ENCODE assay signal across 12 cellular contexts in genomic region chr2:191638802-191639172, GRCh38. TPM values are rescaled to one million over a fixed set of nuclear protein-coding genes. Genes with fewer than 3 reads are reported as not detected.
A peak's percentile ranks its signal among the peaks of the same experiment; 100 is the strongest.
DNase-seq lines count a peak whose midpoint lies in the region; ATAC-seq, FAIRE-seq and TF ChIP-seq lines count a peak whose summit lies in the region.
"Had no signal": no experiment of that assay in that cellular context is flagged by ENCODE, and none has a peak within 500 bp of the region (broad histone marks: within the 10 kb centered on the region; RNA-seq: fewer than 3 reads in every experiment).

No MANE protein-coding gene starts in this region.

- CTCF ChIA-PET in Caco-2 (lab: Charles Lee), result interaction anchor here (1.2 to 1.8 kb wide), 2 partner anchors 39 to 72 kb away, joined by 7 to 20 read pairs; partner anchors contain the start of gene NABP1
- CTCF ChIA-PET in activated CD8-positive, alpha-beta T cell treated with anti-CD3 and anti-CD28 coated beads, Interleukin-2, amount 10 ng/mL, durations not matched to agents 7 days and 5 days (lab: Charles Lee), result interaction anchor here (0.8 to 5.0 kb wide), 12 partner anchors 10 to 524 kb away, joined by 3 to 37 read pairs (median 4); partner anchors contain the start of gene NABP1

- H3K27me3 Mint-ChIP-seq in Caco-2 (ENCODE audit: insufficient read depth, unreplicated experiment), result no peaks in the 10 kb centered on the region
- H3K27me3 Mint-ChIP-seq in activated CD8-positive, alpha-beta T cell treated with anti-CD3 and anti-CD28 coated beads, Interleukin-2, amount 10 ng/mL, durations not matched to agents 7 days and 5 days (ENCODE audit: low read depth), result no peaks in the 10 kb centered on the region

- no peak overlapping the region for H3K4me3 ChIP-seq in Caco-2 (ENCODE audit: low read depth, low read length)
- H3K4me3 ChIP-seq in GM23248, result no peak overlapping the region
- peak overlapping the region in 1 of 2 donors; percentile 32 for H3K4me3 ChIP-seq in mucosa of rectum (ENCODE audit: low read length in 2 of 2)

- no peak for TF ChIP-seq CTCF in Caco-2 (IDR thresholded peaks at IDR 0.05; ENCODE audit: insufficient read depth in 1 of 2, low read depth in 1 of 2, low read length in 1 of 2, severe bottlenecking in 1 of 2, unreplicated experiment in 1 of 2)

- peaks cover 72% of the 10 kb centered on the region for H3K4me1 ChIP-seq in Caco-2
- peaks cover 48% of the 10 kb centered on the region for H3K4me1 ChIP-seq in GM23248 (ENCODE audit: insufficient read depth)
- H3K4me1 ChIP-seq in mucosa of rectum (ENCODE audit: control insufficient read depth in 2 of 2, insufficient read depth in 2 of 2, low read length in 2 of 2), result peaks cover 20 to 22% of the 10 kb centered on the region in 2 donors

- no peaks in the 10 kb centered on the region for H4K20me1 ChIP-seq in GM23248 (ENCODE audit: insufficient read depth)

- POLR2A ChIA-PET in Caco-2 (lab: Charles Lee), result interaction anchor here (0.7 to 3.4 kb wide), 6 partner anchors 14 to 73 kb away, joined by 3 to 74 read pairs (median 6); partner anchors contain the start of gene NABP1
- POLR2A ChIA-PET in activated CD8-positive, alpha-beta T cell treated with anti-CD3 and anti-CD28 coated beads, Interleukin-2, amount 10 ng/mL, durations not matched to agents 7 days and 5 days (lab: Charles Lee), result interaction anchor here (1.0 to 4.7 kb wide), 5 partner anchors 17 to 625 kb away, joined by 3 to 164 read pairs (median 6); partner anchors contain the start of gene NABP1

- no peak overlapping the region for H3K27ac ChIP-seq in GM23248
- peak overlapping the region; percentile 45 to 49 for H3K27ac ChIP-seq in mucosa of rectum (ENCODE audit: low read depth in 2 of 2, low read length in 2 of 2)

- intact Hi-C loops in Caco-2 (cut with micrococcal nuclease; ENCODE audit: unreplicated experiment), result loop anchor here (1.0 kb wide), 4 partner anchors 23 to 56 kb away; partner anchors contain the start of gene NABP1

- peaks cover 68% of the 10 kb centered on the region for H3K4me1 Mint-ChIP-seq in Caco-2 (ENCODE audit: low read depth, unreplicated experiment)
- H3K4me1 Mint-ChIP-seq in activated CD8-positive, alpha-beta T cell treated with anti-CD3 and anti-CD28 coated beads, Interleukin-2, amount 10 ng/mL, durations not matched to agents 7 days and 5 days (ENCODE audit: low read depth), result peaks cover 60% of the 10 kb centered on the region

- DNase-seq in Caco-2 (no peak), GM23248 (no peak), HTR-8/SVneo (ENCODE audit: insufficient read length, low spot score) (no peak), dermis blood vessel endothelial cell (no peak), Ammon's horn (ENCODE audit: low spot score) (no peak), COLO829 (ENCODE audit: low spot score) (no peak)
- DNase-seq in activated CD8-positive, alpha-beta T cell treated with anti-CD3 and anti-CD28 coated beads, Interleukin-2, amount 10 ng/mL, durations not matched to agents 7 days and 5 days, result no peak
- DNase-seq: glutamatergic neuron, NCI-H2171 had no signal

- no peaks in the 10 kb centered on the region for H3K9me2 ChIP-seq in GM23248 (ENCODE audit: insufficient read depth)

- H3K27me3 ChIP-seq in Caco-2 (replicated peaks; ENCODE audit: control insufficient read depth, insufficient read depth, low read length), result no peaks in the 10 kb centered on the region
- H3K27me3 ChIP-seq in GM23248 (replicated peaks; ENCODE audit: insufficient read depth), result no peaks in the 10 kb centered on the region
- H3K27me3 ChIP-seq in mucosa of rectum (ENCODE audit: control insufficient read depth in 2 of 2, insufficient read depth in 2 of 2, low read length in 2 of 2), result no peaks in the 10 kb centered on the region

- H3K9ac ChIP-seq in GM23248 (no peak overlapping the region), mucosa of rectum (ENCODE audit: low read depth in 1 of 2, low read length in 2 of 2) (no peak overlapping the region)

- 98 to 100% methylated on average over 1 of the region's 1 CpG for WGBS in GM23248 (ENCODE audit: low coverage in 1 of 2, low lambda C conversion rate in 2 of 2, missing lambda C conversion rate in 2 of 2), 2 experiments

- H3K4me2 ChIP-seq in GM23248 (ENCODE audit: unreplicated experiment), result no peak overlapping the region

- peak overlapping the region; percentile 17; the same call in 1 of the 2 replicates for H2AFZ ChIP-seq in GM23248

- peak overlapping the region; percentile 66 for H3K4me3 Mint-ChIP-seq in Caco-2 (ENCODE audit: unreplicated experiment)
- peak overlapping the region; percentile 69 for H3K4me3 Mint-ChIP-seq in activated CD8-positive, alpha-beta T cell treated with anti-CD3 and anti-CD28 coated beads, Interleukin-2, amount 10 ng/mL, durations not matched to agents 7 days and 5 days

- ATAC-seq in activated CD8-positive, alpha-beta T cell treated with anti-CD3 and anti-CD28 coated beads, Interleukin-2, amount 10 ng/mL, durations not matched to agents 7 days and 5 days, result no peak

- no peaks in the 10 kb centered on the region for H3K36me3 ChIP-seq in Caco-2 (ENCODE audit: control insufficient read depth, insufficient read depth, low read length)
- no peaks in the 10 kb centered on the region for H3K36me3 ChIP-seq in GM23248 (ENCODE audit: low read depth)
- H3K36me3 ChIP-seq in mucosa of rectum (ENCODE audit: control insufficient read depth in 2 of 2, insufficient read depth in 2 of 2, low read length in 2 of 2), result no peaks in the 10 kb centered on the region

- H3K27ac Mint-ChIP-seq in Caco-2 (ENCODE audit: unreplicated experiment), result peak overlapping the region; percentile 89
- H3K27ac Mint-ChIP-seq in activated CD8-positive, alpha-beta T cell treated with anti-CD3 and anti-CD28 coated beads, Interleukin-2, amount 10 ng/mL, durations not matched to agents 7 days and 5 days, result peak overlapping the region; percentile 93

- H3K9me3 Mint-ChIP-seq in Caco-2 (ENCODE audit: unreplicated experiment), result no peaks in the 10 kb centered on the region
- H3K9me3 Mint-ChIP-seq in activated CD8-positive, alpha-beta T cell treated with anti-CD3 and anti-CD28 coated beads, Interleukin-2, amount 10 ng/mL, durations not matched to agents 7 days and 5 days (ENCODE audit: insufficient read depth), result no peaks in the 10 kb centered on the region

- H3F3A ChIP-seq in GM23248 (ENCODE audit: insufficient read depth), result peaks cover 46% of the 10 kb centered on the region

- BruUV-seq in Caco-2 (replicated peaks; lab: Mats Ljungman, UMichigan), result no TSS peak

- peaks cover 7% of the 10 kb centered on the region for H3K36me3 Mint-ChIP-seq in Caco-2 (ENCODE audit: insufficient read depth, unreplicated experiment)
- peaks cover 6% of the 10 kb centered on the region for H3K36me3 Mint-ChIP-seq in activated CD8-positive, alpha-beta T cell treated with anti-CD3 and anti-CD28 coated beads, Interleukin-2, amount 10 ng/mL, durations not matched to agents 7 days and 5 days (ENCODE audit: low read depth)

- no peaks in the 10 kb centered on the region for H3K79me2 ChIP-seq in GM23248 (ENCODE audit: insufficient read depth)

- in situ Hi-C loops in GM23248 (cut with MboI), result no loop called here

- H3K9me3 ChIP-seq in Caco-2, result no peaks in the 10 kb centered on the region
- no peaks in the 10 kb centered on the region for H3K9me3 ChIP-seq in GM23248 (ENCODE audit: low read depth)
- no peaks in the 10 kb centered on the region for H3K9me3 ChIP-seq in mucosa of rectum (ENCODE audit: control insufficient read depth in 2 of 2, low read length in 2 of 2)

- no peak for FAIRE-seq in HTR-8/SVneo (lab: Jason Lieb, UNC)
- FAIRE-seq: colon, RCC 7860 had no signal

RNA-seq across cellular contexts. Expression of gene NABP1, which starts 39.1 kb away (rescaled TPM):
- 89.8 and 91.4 TPM in 2 replicates for total RNA-seq in Caco-2 (2022)
- total RNA-seq in GM23248 (2014; rRNA removed; shearing (Covaris generic)), result 121 and 124 TPM in 2 replicates
- polyA plus RNA-seq in GM23248 (2016; fragmentation: Nextera tagmentation; extraction: Ambion mirVana), result 120 and 148 TPM in 2 replicates
- total RNA-seq in activated CD8-positive, alpha-beta T cell treated with anti-CD3 and anti-CD28 coated beads, Interleukin-2, amount 10 ng/mL, durations not matched to agents 7 days and 5 days, result 10 to 100 TPM; 52.4 to 54.1 TPM
- 15.7 and 20.9 TPM in 2 replicates for total RNA-seq in dermis blood vessel endothelial cell
